11 cellular contexts compared by ENCODE assay signal in genomic region chr11:35047179-35047578, GRCh38.
DNase-seq lines count a peak whose midpoint lies in the region; ATAC-seq and TF ChIP-seq lines count a peak whose summit lies in the region.
"Had no signal": no experiment of that assay in that cellular context is flagged by ENCODE, and none has a peak within 500 bp of the region (broad histone marks: within the 10 kb centered on the region; RNA-seq: fewer than 3 reads in every experiment).

No MANE protein-coding gene starts in this region.

- intact Hi-C loops in left colon (cut with DNase I, micrococcal nuclease), result no loop called here

- DNase-seq in activated gamma-delta T cell treated with Interleukin-2 at 50 U/mL for 16 hours (peak; percentile 55), activated gamma-delta T cell (lab: John Stamatoyannopoulos, UW) (no peak), left colon (no peak), DMS153 treated with DMSO at 0.1 percent for 48 hours (lab: John Stamatoyannopoulos, UW; ENCODE audit: unreplicated experiment) (no peak), brain microvascular endothelial cell (no peak)
- DNase-seq in activated naive CD8-positive, alpha-beta T cell treated with anti-CD3 and anti-CD28 coated beads for 36 hours, result no peak
- no peak for DNase-seq in stimulated activated naive B cell treated with anti-CD40 and anti-IgM and Interleukin-4, amounts not matched to agents 10 μg/mL and 1 μg/mL and 100 μg/mL, for 72 hours
- DNase-seq: ACHN, lower lobe of right lung, NCI-H510A had no signal

- H3K27me3 ChIP-seq in brain microvascular endothelial cell (replicated peaks), result no peaks in the 10 kb centered on the region

- H3K4me3 ChIP-seq in brain microvascular endothelial cell (ENCODE audit: low read depth, low read length), result no peak overlapping the region
- H3K4me3 ChIP-seq: lower lobe of right lung had no signal

- peaks cover 10% of the 10 kb centered on the region for H3K9me3 Mint-ChIP-seq in T-helper 1 cell treated with Interleukin-12 subunit alpha and Interleukin-12 subunit beta and Interleukin-4 antibody, amounts not matched to agents 30 μg/mL and 1 μg/mL, for 36 hours
- H3K9me3 Mint-ChIP-seq in activated naive CD8-positive, alpha-beta T cell treated with anti-CD3 and anti-CD28 coated beads for 36 hours, result peaks cover 15% of the 10 kb centered on the region
- peaks cover 12 to 18% of the 10 kb centered on the region in 2 donors for H3K9me3 Mint-ChIP-seq in stimulated activated naive B cell treated with anti-CD40 and anti-IgM and Interleukin-4, amounts not matched to agents 10 μg/mL and 1 μg/mL and 100 μg/mL, for 72 hours

- H3K27ac Mint-ChIP-seq in T-helper 1 cell treated with Interleukin-12 subunit alpha and Interleukin-12 subunit beta and Interleukin-4 antibody, amounts not matched to agents 30 μg/mL and 1 μg/mL, for 36 hours, result peak overlapping the region; percentile 77
- H3K27ac Mint-ChIP-seq in activated naive CD8-positive, alpha-beta T cell treated with anti-CD3 and anti-CD28 coated beads for 36 hours, result peak overlapping the region; percentile 85
- peak overlapping the region; percentile 72 for H3K27ac Mint-ChIP-seq in stimulated activated naive B cell treated with anti-CD40 and anti-IgM and Interleukin-4, amounts not matched to agents 10 μg/mL and 1 μg/mL and 100 μg/mL, for 72 hours

- peaks cover 13% of the 10 kb centered on the region for H3K36me3 Mint-ChIP-seq in T-helper 1 cell treated with Interleukin-12 subunit alpha and Interleukin-12 subunit beta and Interleukin-4 antibody, amounts not matched to agents 30 μg/mL and 1 μg/mL, for 36 hours (ENCODE audit: low read depth)
- H3K36me3 Mint-ChIP-seq in activated naive CD8-positive, alpha-beta T cell treated with anti-CD3 and anti-CD28 coated beads for 36 hours, result peaks cover 35% of the 10 kb centered on the region
- H3K36me3 Mint-ChIP-seq in stimulated activated naive B cell treated with anti-CD40 and anti-IgM and Interleukin-4, amounts not matched to agents 10 μg/mL and 1 μg/mL and 100 μg/mL, for 72 hours, result peaks cover 23 to 32% of the 10 kb centered on the region in 2 donors

- H3K27ac ChIP-seq in brain microvascular endothelial cell, result no peak overlapping the region
- H3K27ac ChIP-seq: lower lobe of right lung had no signal

- in situ Hi-C loops in brain microvascular endothelial cell (cut with HindIII; ENCODE audit: low pct_ligation_motif_present, low sequenced_read_pairs), result no loop called here

- H3K4me1 Mint-ChIP-seq in T-helper 1 cell treated with Interleukin-12 subunit alpha and Interleukin-12 subunit beta and Interleukin-4 antibody, amounts not matched to agents 30 μg/mL and 1 μg/mL, for 36 hours (ENCODE audit: low read depth), result peaks cover 63% of the 10 kb centered on the region
- H3K4me1 Mint-ChIP-seq in activated naive CD8-positive, alpha-beta T cell treated with anti-CD3 and anti-CD28 coated beads for 36 hours, result peaks cover 67% of the 10 kb centered on the region
- H3K4me1 Mint-ChIP-seq in stimulated activated naive B cell treated with anti-CD40 and anti-IgM and Interleukin-4, amounts not matched to agents 10 μg/mL and 1 μg/mL and 100 μg/mL, for 72 hours, result peaks cover 46 to 64% of the 10 kb centered on the region in 2 donors

- H3K4me3 Mint-ChIP-seq in T-helper 1 cell treated with Interleukin-12 subunit alpha and Interleukin-12 subunit beta and Interleukin-4 antibody, amounts not matched to agents 30 μg/mL and 1 μg/mL, for 36 hours, result peak overlapping the region; percentile 55
- H3K4me3 Mint-ChIP-seq in activated naive CD8-positive, alpha-beta T cell treated with anti-CD3 and anti-CD28 coated beads for 36 hours, result peak overlapping the region; percentile 38
- no peak overlapping the region for H3K4me3 Mint-ChIP-seq in stimulated activated naive B cell treated with anti-CD40 and anti-IgM and Interleukin-4, amounts not matched to agents 10 μg/mL and 1 μg/mL and 100 μg/mL, for 72 hours

- H3K36me3 ChIP-seq in brain microvascular endothelial cell (replicated peaks), result no peaks in the 10 kb centered on the region
- H3K36me3 ChIP-seq: lower lobe of right lung had no signal

- no peak for TF ChIP-seq CTCF in brain microvascular endothelial cell (IDR thresholded peaks at IDR 0.05; ENCODE audit: low read depth, low read length, missing control alignments)

- H3K27me3 Mint-ChIP-seq in T-helper 1 cell treated with Interleukin-12 subunit alpha and Interleukin-12 subunit beta and Interleukin-4 antibody, amounts not matched to agents 30 μg/mL and 1 μg/mL, for 36 hours (ENCODE audit: low read depth), result peaks cover 3% of the 10 kb centered on the region
- H3K27me3 Mint-ChIP-seq in activated naive CD8-positive, alpha-beta T cell treated with anti-CD3 and anti-CD28 coated beads for 36 hours, result no peaks in the 10 kb centered on the region
- no peaks in the 10 kb centered on the region for H3K27me3 Mint-ChIP-seq in stimulated activated naive B cell treated with anti-CD40 and anti-IgM and Interleukin-4, amounts not matched to agents 10 μg/mL and 1 μg/mL and 100 μg/mL, for 72 hours

- peak; percentile 50 to 69 for ATAC-seq in stimulated activated naive B cell treated with anti-CD40 and anti-IgM and Interleukin-4, amounts not matched to agents 10 μg/mL and 1 μg/mL and 100 μg/mL, for 72 hours (replicated peaks)
- ATAC-seq in left colon, result no peak
- ATAC-seq: lower lobe of right lung had no signal

Comparison
In these comparisons a context has a peak if more than half of its experiments do, and no peak if none do; other contexts are left out.
1. H3K4me3 Mint-ChIP-seq: peak in T-helper 1 cell treated with Interleukin-12 subunit alpha and Interleukin-12 subunit beta and Interleukin-4 antibody, amounts not matched to agents 30 μg/mL and 1 μg/mL, for 36 hours (single experiment) and activated naive CD8-positive, alpha-beta T cell treated with anti-CD3 and anti-CD28 coated beads for 36 hours (single experiment); none in stimulated activated naive B cell treated with anti-CD40 and anti-IgM and Interleukin-4, amounts not matched to agents 10 μg/mL and 1 μg/mL and 100 μg/mL, for 72 hours (0 of 2).
2. Peak in every context shown above with its lines, with median percentiles within 50 percentile points of each other: H3K27ac Mint-ChIP-seq.